ENCODE assay signal across 16 cellular contexts in genomic region chr11:71539971-71540370, GRCh38. TPM values are rescaled to one million over a fixed set of nuclear protein-coding genes. Genes with fewer than 3 reads are reported as not detected.
"Had no signal": no experiment of that assay in that cellular context is flagged by ENCODE, and none has a peak within 500 bp of the region (broad histone marks: within the 10 kb centered on the region; RNA-seq: fewer than 3 reads in every experiment).

No MANE protein-coding gene starts in this region.

RNA-seq across cellular contexts. Expression of gene KRTAP5-8, which starts 2.1 kb away (rescaled TPM):
- total RNA-seq: dermis microvascular lymphatic vessel endothelial cell, heart right ventricle, left ventricle myocardium superior, lower lobe of right lung, mesenteric fat pad, myocyte, osteocyte, right atrium auricular region, smooth muscle cell, urinary bladder had no signal
- polyA plus RNA-seq: heart right ventricle; naive thymus-derived CD8-positive, alpha-beta T cell; smooth muscle cell had no signal

RNA-seq across cellular contexts. Expression of gene KRTAP5-9, which starts 8.2 kb away (rescaled TPM):
- total RNA-seq: dermis microvascular lymphatic vessel endothelial cell, esophagus squamous epithelium, heart right ventricle, left ventricle myocardium superior, lower lobe of right lung, mesenteric fat pad, osteocyte, right atrium auricular region, smooth muscle cell, urinary bladder had no signal
- polyA plus RNA-seq: heart right ventricle; naive thymus-derived CD8-positive, alpha-beta T cell; smooth muscle cell had no signal

RNA-seq across cellular contexts. Expression of gene KRTAP5-7, which starts 12.9 kb away (rescaled TPM):
- total RNA-seq: dermis microvascular lymphatic vessel endothelial cell, left ventricle myocardium superior, lower lobe of right lung, myocyte, osteocyte, right atrium auricular region, smooth muscle cell had no signal
- polyA plus RNA-seq: naive thymus-derived CD8-positive, alpha-beta T cell; smooth muscle cell had no signal

RNA-seq across cellular contexts. Expression of gene KRTAP5-10, which starts 25.4 kb away (rescaled TPM):
- total RNA-seq: dermis microvascular lymphatic vessel endothelial cell; esophagus squamous epithelium; heart right ventricle; left ventricle myocardium superior; lower lobe of right lung; mesenteric fat pad; myocyte; naive thymus-derived CD8-positive, alpha-beta T cell; prostate gland; right atrium auricular region; sciatic nerve; smooth muscle cell; thyroid gland; urinary bladder had no signal
- polyA plus RNA-seq: heart right ventricle; naive thymus-derived CD8-positive, alpha-beta T cell; smooth muscle cell had no signal

RNA-seq across cellular contexts. Expression of gene KRTAP5-11, which starts 42.7 kb away (rescaled TPM):
- total RNA-seq: dermis microvascular lymphatic vessel endothelial cell; esophagus squamous epithelium; heart right ventricle; left colon; left ventricle myocardium superior; lower lobe of right lung; mesenteric fat pad; myocyte; naive thymus-derived CD8-positive, alpha-beta T cell; osteocyte; prostate gland; right atrium auricular region; sciatic nerve; smooth muscle cell; thyroid gland; urinary bladder had no signal
- polyA plus RNA-seq: heart right ventricle; naive thymus-derived CD8-positive, alpha-beta T cell; smooth muscle cell; urinary bladder had no signal
